Comparison of ENCODE assay signal across 8 cellular contexts in the genomic region with DNA sequence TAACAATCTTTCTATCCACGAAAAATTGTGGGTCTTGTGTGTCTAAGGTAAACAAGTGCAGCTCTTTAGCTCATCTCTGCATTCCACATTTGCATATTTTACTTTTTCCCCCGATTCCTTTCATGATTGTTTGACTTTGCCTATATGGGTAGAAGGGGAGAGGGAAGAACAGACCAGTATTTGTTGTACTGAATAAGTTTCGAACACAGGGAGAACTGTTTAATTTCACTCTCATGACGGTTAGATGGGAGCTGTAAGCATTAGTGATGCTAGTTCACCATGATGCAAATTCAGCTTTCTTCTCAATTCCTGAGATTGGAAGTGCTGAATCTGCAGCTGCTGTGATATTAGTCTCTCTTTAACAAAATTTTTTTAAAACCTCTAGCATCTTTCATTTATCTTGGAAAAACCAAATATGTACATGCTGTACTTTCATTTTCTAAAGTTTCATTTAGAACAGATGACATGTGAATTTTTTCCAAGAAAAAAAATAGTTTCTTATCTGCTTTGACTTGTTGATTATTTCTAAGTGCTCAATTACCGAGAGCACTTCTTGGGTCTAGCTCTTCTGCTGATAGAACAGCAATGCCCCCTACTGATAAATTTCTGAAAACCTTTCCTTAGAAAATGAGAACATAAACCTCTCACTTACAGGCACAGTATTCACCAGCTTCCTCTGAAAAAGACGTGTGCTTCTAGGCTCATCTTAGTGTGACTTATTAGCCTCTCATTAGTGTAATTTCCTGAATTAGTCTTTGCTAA.
DNase-seq lines count a peak whose midpoint lies in the region; ATAC-seq and TF ChIP-seq lines count a peak whose summit lies in the region.

No MANE protein-coding gene starts in this region.

- H3K4me3 ChIP-seq in cardiac fibroblast (replicated peaks in 1 of 2; ENCODE audit: low read depth in 2 of 2, low read length in 2 of 2): no peak overlapping the region

- in situ Hi-C loops in ACHN (cut with HindIII; ENCODE audit: low pct_ligation_motif_present, low pct_unique_long_range_greater_than_20kb, low sequenced_read_pairs): no loop called here

- POLR2A ChIA-PET in activated CD4-positive, alpha-beta memory T cell treated with anti-CD3 and anti-CD28 coated beads for 36 hours (lab: Charles Lee): no interaction called here

- CTCF ChIA-PET in activated CD4-positive, alpha-beta memory T cell treated with anti-CD3 and anti-CD28 coated beads for 36 hours (lab: Charles Lee): interaction anchor here (0.6 kb wide), 1 partner anchor 49 kb away, joined by 3 read pairs; no protein-coding TSS in a partner anchor

- ATAC-seq in GM21390 (IDR thresholded peaks at IDR 0.05; ENCODE audit: unreplicated experiment): peak; percentile 73

- H3K27ac Mint-ChIP-seq in neural crest cell (ENCODE audit: unreplicated experiment): no peak overlapping the region
- no peak overlapping the region for H3K27ac Mint-ChIP-seq in activated CD4-positive, alpha-beta memory T cell treated with anti-CD3 and anti-CD28 coated beads for 36 hours

- TF ChIP-seq CTCF in cardiac fibroblast (IDR thresholded peaks at IDR 0.05; ENCODE audit: low read depth, low read length): no peak
- TF ChIP-seq CTCF in neural crest cell (conservative IDR thresholded peaks at IDR 0.05): peak; percentile 78

- H3K4me1 Mint-ChIP-seq in neural crest cell: peaks cover 28% of the 10 kb centered on the region
- no peaks in the 10 kb centered on the region for H3K4me1 Mint-ChIP-seq in activated CD4-positive, alpha-beta memory T cell treated with anti-CD3 and anti-CD28 coated beads for 36 hours (ENCODE audit: low read depth)

- no peaks in the 10 kb centered on the region for H3K27me3 Mint-ChIP-seq in neural crest cell (ENCODE audit: low read depth)
- H3K27me3 Mint-ChIP-seq in activated CD4-positive, alpha-beta memory T cell treated with anti-CD3 and anti-CD28 coated beads for 36 hours: peaks cover 2% of the 10 kb centered on the region

- intact Hi-C loops in activated CD4-positive, alpha-beta memory T cell treated with anti-CD3 and anti-CD28 coated beads for 36 hours (cut with micrococcal nuclease): no loop called here

- peak; percentile 39 for DNase-seq in ACHN
- DNase-seq in NCI-H2171 treated with DMSO at 0.1 percent for 48 hours (lab: John Stamatoyannopoulos, UW): peak; percentile 81
- peak; percentile 10 to 13 for DNase-seq in cardiac fibroblast (ENCODE audit: low read depth in 2 of 2)
- DNase-seq in neural crest cell (ENCODE audit: low read depth, low spot score): no peak
- DNase-seq in activated CD8-positive, alpha-beta memory T cell treated with anti-CD3 and anti-CD28 coated beads, Interleukin-2, amount 50 U/mL, for 4 hours: no peak
- DNase-seq in activated CD4-positive, alpha-beta memory T cell treated with anti-CD3 and anti-CD28 coated beads for 36 hours: no peak
- no peak for DNase-seq in islet precursor cell

- no peaks in the 10 kb centered on the region for H3K36me3 Mint-ChIP-seq in neural crest cell (ENCODE audit: low read depth)
- H3K36me3 Mint-ChIP-seq in activated CD4-positive, alpha-beta memory T cell treated with anti-CD3 and anti-CD28 coated beads for 36 hours: no peaks in the 10 kb centered on the region

- H3K4me3 Mint-ChIP-seq in neural crest cell: no peak overlapping the region
- H3K4me3 Mint-ChIP-seq in activated CD4-positive, alpha-beta memory T cell treated with anti-CD3 and anti-CD28 coated beads for 36 hours: no peak overlapping the region

- peaks cover 5% of the 10 kb centered on the region for H3K9me3 Mint-ChIP-seq in neural crest cell
- H3K9me3 Mint-ChIP-seq in activated CD4-positive, alpha-beta memory T cell treated with anti-CD3 and anti-CD28 coated beads for 36 hours: no peaks in the 10 kb centered on the region

Comparison
In these comparisons a context has a peak if more than half of its experiments do, and no peak if none do; other contexts are left out.
1. DNase-seq: peak in ACHN (single experiment), NCI-H2171 treated with DMSO at 0.1 percent for 48 hours (single experiment) and cardiac fibroblast (2 of 2); none in neural crest cell (single experiment), activated CD8-positive, alpha-beta memory T cell treated with anti-CD3 and anti-CD28 coated beads, Interleukin-2, amount 50 U/mL, for 4 hours (single experiment), activated CD4-positive, alpha-beta memory T cell treated with anti-CD3 and anti-CD28 coated beads for 36 hours (single experiment) and islet precursor cell (single experiment).